Comparison of ENCODE assay signal across 10 cellular contexts in the genomic region with DNA sequence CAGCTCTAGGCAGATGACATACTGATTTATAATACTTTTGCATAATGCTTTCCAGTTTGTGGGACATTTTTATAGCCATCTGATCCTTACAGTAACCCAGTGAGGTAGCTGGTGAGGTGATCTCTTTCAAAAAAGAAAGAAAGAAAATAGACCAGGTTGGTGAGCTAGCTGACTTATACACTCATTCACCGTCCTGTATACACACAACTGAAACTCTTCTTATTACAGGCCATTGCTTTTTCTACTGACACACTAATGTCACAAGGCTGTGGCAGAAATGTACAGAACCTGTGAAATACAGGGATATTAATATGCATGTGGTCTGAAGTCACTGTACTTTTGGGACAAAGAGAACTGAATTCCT.
DNase-seq lines count a peak whose midpoint lies in the region; ATAC-seq and TF ChIP-seq lines count a peak whose summit lies in the region.
"Had no signal": no experiment of that assay in that cellular context is flagged by ENCODE, and none has a peak within 500 bp of the region (broad histone marks: within the 10 kb centered on the region; RNA-seq: fewer than 3 reads in every experiment).

No MANE protein-coding gene starts in this region.

- H3K4me2 ChIP-seq in BLaER1 treated with 17β-estradiol and CSF1 and Interleukin-3, amounts not matched to agents 10 nM and 100 nM: peak overlapping the region in 6 of 11 experiments; percentile 4 to 72 (median 62); a peak in 7 of 22 replicates

- H3K9me3 ChIP-seq in BLaER1 treated with 17β-estradiol and CSF1 and Interleukin-3, amounts not matched to agents 10 nM and 100 nM (replicated peaks in 1 of 11): no peaks in the 10 kb centered on the region

- DNase-seq in T-cell: no peak
- DNase-seq in left colon: no peak
- no peak for DNase-seq in HT-29 (ENCODE audit: low spot score)
- DNase-seq: COR-L47, retina had no signal

- CTCF ChIA-PET in T-cell (lab: Charles Lee): interaction anchor here (0.9 to 1.3 kb wide), 3 partner anchors 21 to 150 kb away, joined by 3 to 5 read pairs (median 4); partner anchors contain the start of gene BHLHE40 (in 1 of the 2)

- H3K9me3 Mint-ChIP-seq in T-cell: no peaks in the 10 kb centered on the region

- H3K9ac ChIP-seq in BLaER1 treated with 17β-estradiol and CSF1 and Interleukin-3, amounts not matched to agents 10 nM and 100 nM: no peak overlapping the region

- no peak overlapping the region for H3K27ac ChIP-seq in BLaER1 treated with 17β-estradiol and CSF1 and Interleukin-3, amounts not matched to agents 10 nM and 100 nM

- intact Hi-C loops in left colon (cut with DNase I, micrococcal nuclease): loop anchor here in 1 of 2 donors (10.0 kb wide), 1 partner anchor 104 kb away; no protein-coding TSS in a partner anchor

- H3K4me1 ChIP-seq in BLaER1 treated with 17β-estradiol and CSF1 and Interleukin-3, amounts not matched to agents 10 nM and 100 nM: peaks cover 52 to 94% (median 66%) of the 10 kb centered on the region in 10 experiments

- H3K36me3 Mint-ChIP-seq in T-cell: peaks cover 12% of the 10 kb centered on the region

- peaks cover 0 to 21% (median 3%) of the 10 kb centered on the region in 11 experiments; a peak in 7 of 22 replicates for H3K36me3 ChIP-seq in BLaER1 treated with 17β-estradiol and CSF1 and Interleukin-3, amounts not matched to agents 10 nM and 100 nM

- H3K27me3 ChIP-seq in BLaER1 treated with 17β-estradiol and CSF1 and Interleukin-3, amounts not matched to agents 10 nM and 100 nM: peaks cover 32 to 78% (median 66%) of the 10 kb centered on the region in 11 experiments; a peak in 21 of 22 replicates

- peak overlapping the region; percentile 85 to 86 for H3K27ac Mint-ChIP-seq in T-cell

- ATAC-seq in GM18909 (IDR thresholded peaks at IDR 0.05; ENCODE audit: poor library complexity, unreplicated experiment): peak; percentile 51
- no peak for ATAC-seq in T-cell (replicated peaks in 1 of 4)
- peak; percentile 10 for ATAC-seq in left colon
- ATAC-seq in SK-N-SH treated with all-trans-retinoic acid at 6 μM for 48 hours: no peak
- ATAC-seq in HG02588 (IDR thresholded peaks at IDR 0.05; ENCODE audit: unreplicated experiment): no peak
- ATAC-seq in GM18907 (IDR thresholded peaks at IDR 0.05; ENCODE audit: unreplicated experiment): no peak

- H3K27me3 Mint-ChIP-seq in T-cell: no peaks in the 10 kb centered on the region

- H3K4me3 ChIP-seq in BLaER1 treated with 17β-estradiol and CSF1 and Interleukin-3, amounts not matched to agents 10 nM and 100 nM: no peak overlapping the region

- H4K20me1 ChIP-seq in BLaER1 treated with 17β-estradiol and CSF1 and Interleukin-3, amounts not matched to agents 10 nM and 100 nM: peaks cover 0 to 69% (median 17%) of the 10 kb centered on the region in 11 experiments; a peak in 17 of 22 replicates

- peak overlapping the region; percentile 39 to 82 (median 40) for H3K4me3 Mint-ChIP-seq in T-cell

- POLR2A ChIA-PET in T-cell (lab: Charles Lee): no interaction called here

- H3K4me1 Mint-ChIP-seq in T-cell: peaks cover 93 to 95% (median 95%) of the 10 kb centered on the region in 3 donors

TF ChIP-seq in SK-N-SH treated with all-trans-retinoic acid at 6 μM for 48 hours, 23 proteins besides CTCF, POLR2A, EP300 and RAD21:
- no peak for TF ChIP-seq GLIS3 (CRISPR knock-in tag; IDR thresholded peaks at IDR 0.05)
- TF ChIP-seq, protein P1, sequence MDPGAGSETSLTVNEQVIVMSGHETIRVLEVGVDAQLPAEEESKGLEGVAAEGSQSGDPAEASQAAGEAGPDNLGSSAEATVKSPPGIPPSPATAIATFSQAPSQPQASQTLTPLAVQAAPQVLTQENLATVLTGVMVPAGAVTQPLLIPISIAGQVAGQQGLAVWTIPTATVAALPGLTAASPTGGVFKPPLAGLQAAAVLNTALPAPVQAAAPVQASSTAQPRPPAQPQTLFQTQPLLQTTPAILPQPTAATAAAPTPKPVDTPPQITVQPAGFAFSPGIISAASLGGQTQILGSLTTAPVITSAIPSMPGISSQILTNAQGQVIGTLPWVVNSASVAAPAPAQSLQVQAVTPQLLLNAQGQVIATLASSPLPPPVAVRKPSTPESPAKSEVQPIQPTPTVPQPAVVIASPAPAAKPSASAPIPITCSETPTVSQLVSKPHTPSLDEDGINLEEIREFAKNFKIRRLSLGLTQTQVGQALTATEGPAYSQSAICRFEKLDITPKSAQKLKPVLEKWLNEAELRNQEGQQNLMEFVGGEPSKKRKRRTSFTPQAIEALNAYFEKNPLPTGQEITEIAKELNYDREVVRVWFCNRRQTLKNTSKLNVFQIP (CRISPR knock-in tag; IDR thresholded peaks at IDR 0.05; ENCODE audit: borderline replicate concordance, low read depth): no peak

Comparison
In these comparisons a context has a peak if more than half of its experiments do, and no peak if none do; other contexts are left out.
1. ATAC-seq: peak in GM18909 (single experiment) and left colon (single experiment); none in T-cell (0 of 4), SK-N-SH treated with all-trans-retinoic acid at 6 μM for 48 hours (single experiment), HG02588 (single experiment) and GM18907 (single experiment).